ENCODE assay signal across 7 cellular contexts in genomic region chr7:5523712-5524561, GRCh38. TPM values are rescaled to one million over a fixed set of nuclear protein-coding genes. Genes with fewer than 3 reads are reported as not detected.
DNase-seq lines count a peak whose midpoint lies in the region; ATAC-seq and TF ChIP-seq lines count a peak whose summit lies in the region.
"Not testable (repeated sequence)": the region's sequence is repeated elsewhere in the genome, so short reads cannot be mapped to it uniquely, and the experiment has no call there.

No MANE protein-coding gene starts in this region.

- H3K4me3 ChIP-seq in choroid plexus epithelial cell (ENCODE audit: low read depth, low read length); cardiac muscle cell; osteoblast (ENCODE audit: insufficient read depth, low read length): not testable (repeated sequence)

- peaks cover 30% of the 10 kb centered on the region for H3K36me3 ChIP-seq in cardiac muscle cell
- H3K36me3 ChIP-seq in osteoblast (ENCODE audit: insufficient read depth, low read length), result peaks cover 44% of the 10 kb centered on the region

- peaks cover 27% of the 10 kb centered on the region for H3K79me2 ChIP-seq in osteoblast (ENCODE audit: insufficient read depth, low read length)

- not testable (repeated sequence) for H3K27me3 ChIP-seq in cardiac muscle cell; osteoblast (ENCODE audit: insufficient read depth, low read length)

- H3K9me3 ChIP-seq in cardiac muscle cell (ENCODE audit: low read depth); osteoblast (ENCODE audit: low read depth, low read length): not testable (repeated sequence)

- POLR2A ChIA-PET in T-cell (lab: Charles Lee), result not testable (repeated sequence)

- DNase-seq in EL (peak; percentile 72), LoVo (ENCODE audit: low spot score) (peak; percentile 29), T-cell (peak in 1 of 34 experiments; percentile 17), choroid plexus epithelial cell (ENCODE audit: low read depth) (peak; percentile 66), cardiac muscle cell (ENCODE audit: low read depth in 1 of 2, low spot score in 1 of 2) (peak; percentile 36 to 79), osteoblast (ENCODE audit: insufficient read length, low spot score, missing footprints) (peak; percentile 46)
- not testable (repeated sequence) for DNase-seq in activated T-cell treated with anti-CD3 and anti-CD28 coated beads, Interleukin-2, amount 50 U/mL, for 24 hours

- not testable (repeated sequence) for H3K4me3 Mint-ChIP-seq in T-cell
- H3K4me3 Mint-ChIP-seq in activated T-cell treated with anti-CD3 and anti-CD28 coated beads, Interleukin-2, amount 50 U/mL, for 24 hours, result peak overlapping the region; percentile 36

- H3K36me3 Mint-ChIP-seq in T-cell, result peaks cover 38% of the 10 kb centered on the region
- H3K36me3 Mint-ChIP-seq in activated T-cell treated with anti-CD3 and anti-CD28 coated beads, Interleukin-2, amount 50 U/mL, for 24 hours (ENCODE audit: low read depth), result peaks cover 56% of the 10 kb centered on the region

- CTCF ChIA-PET in T-cell (lab: Charles Lee), result interaction anchor here (0.6 kb wide), 2 partner anchors 30 to 36 kb away, joined by 3 to 5 read pairs; no protein-coding TSS in a partner anchor

- H3K4me1 ChIP-seq in cardiac muscle cell (ENCODE audit: low read depth), result peaks cover 11% of the 10 kb centered on the region
- H3K4me1 ChIP-seq in osteoblast (ENCODE audit: insufficient read depth, low read length), result not testable (repeated sequence)

- H3K27me3 Mint-ChIP-seq in T-cell; activated T-cell treated with anti-CD3 and anti-CD28 coated beads, Interleukin-2, amount 50 U/mL, for 24 hours: not testable (repeated sequence)

- peak overlapping the region; percentile 50 to 78 for H3K27ac Mint-ChIP-seq in T-cell
- H3K27ac Mint-ChIP-seq in activated T-cell treated with anti-CD3 and anti-CD28 coated beads, Interleukin-2, amount 50 U/mL, for 24 hours, result peak overlapping the region; percentile 89

- ATAC-seq in T-cell (replicated peaks in 1 of 4), result peak in 1 of 4 experiments; percentile 0

- H3K4me1 Mint-ChIP-seq in T-cell, result peaks cover 39 to 40% (median 39%) of the 10 kb centered on the region in 3 donors
- H3K4me1 Mint-ChIP-seq in activated T-cell treated with anti-CD3 and anti-CD28 coated beads, Interleukin-2, amount 50 U/mL, for 24 hours (ENCODE audit: low read depth), result peaks cover 27% of the 10 kb centered on the region

- H3K9me3 Mint-ChIP-seq in T-cell; activated T-cell treated with anti-CD3 and anti-CD28 coated beads, Interleukin-2, amount 50 U/mL, for 24 hours: not testable (repeated sequence)

- not testable (repeated sequence) for H2AFZ ChIP-seq in osteoblast (ENCODE audit: low read length)

- H3K27ac ChIP-seq in cardiac muscle cell; osteoblast (ENCODE audit: low read depth, low read length): not testable (repeated sequence)

- peaks cover 44% of the 10 kb centered on the region for H4K20me1 ChIP-seq in osteoblast (ENCODE audit: insufficient read depth, low read length)

- not testable (repeated sequence) for H3K4me2 ChIP-seq in osteoblast (ENCODE audit: insufficient read depth, low read length)

- not testable (repeated sequence) for TF ChIP-seq CTCF in choroid plexus epithelial cell (conservative IDR thresholded peaks at IDR 0.05; ENCODE audit: low read depth, low read length); cardiac muscle cell (IDR thresholded peaks at IDR 0.05; ENCODE audit: low read depth, low read length); osteoblast (IDR thresholded peaks at IDR 0.05; ENCODE audit: extremely low read depth, low read depth, low read length)

RNA-seq across cellular contexts. Expression of gene ACTB, which starts 6.5 kb away (rescaled TPM):
- total RNA-seq in T-cell (1,000 to 10,000 TPM; 3,072 to 3,822 (median 3,615) TPM), cardiac muscle cell (2,248 and 2,483 TPM in 2 replicates), osteoblast (3,672 and 4,357 TPM in 2 replicates)
- polyA plus RNA-seq in cardiac muscle cell, result 2,826 and 3,628 TPM in 2 replicates

RNA-seq across cellular contexts. Expression of gene FBXL18, which starts 10.3 kb away (rescaled TPM):
- total RNA-seq in T-cell (10 to 100 TPM in 3 of 5 donors, 1 to 10 TPM in 2; 8.1 to 14.1 (median 12.0) TPM), cardiac muscle cell (10.0 and 11.4 TPM in 2 replicates), osteoblast (8.8 and 9.4 TPM in 2 replicates)
- polyA plus RNA-seq in cardiac muscle cell, result 5.1 and 8.3 TPM in 2 replicates
